Comparison of ENCODE assay signal across 13 cellular contexts in the genomic region with DNA sequence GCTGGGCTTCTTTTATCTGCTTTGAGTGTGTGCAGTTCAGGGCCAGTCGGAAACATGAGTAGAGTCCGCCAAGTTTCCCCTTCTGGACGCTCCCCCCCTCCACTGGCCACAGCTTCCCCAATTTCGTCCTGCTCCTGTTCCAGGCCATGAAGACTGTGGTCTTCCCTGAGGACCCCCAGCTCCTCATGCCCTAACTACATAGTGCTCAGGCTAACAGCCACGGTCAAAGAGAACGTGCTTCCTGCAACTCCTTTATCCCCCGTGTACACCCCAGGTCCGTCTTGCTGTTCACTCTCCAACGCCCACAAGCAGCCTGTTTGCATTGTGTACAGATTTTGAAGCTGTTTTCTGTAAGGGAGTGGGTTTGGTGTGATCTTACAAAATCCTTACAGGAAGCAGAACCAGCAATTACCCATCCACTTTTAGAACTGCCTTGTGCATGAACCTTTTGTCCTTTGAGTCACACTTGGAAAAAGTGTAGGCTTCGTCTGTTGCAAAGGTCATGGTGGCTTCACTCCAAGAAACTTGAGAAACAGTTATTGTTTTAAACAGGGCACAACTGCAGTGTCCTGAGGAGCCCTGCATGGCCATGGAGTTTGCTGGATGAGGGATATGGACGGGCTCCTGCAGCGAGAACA.
DNase-seq lines count a peak whose midpoint lies in the region; ATAC-seq and TF ChIP-seq lines count a peak whose summit lies in the region.
"Had no signal": no experiment of that assay in that cellular context is flagged by ENCODE, and none has a peak within 500 bp of the region (broad histone marks: within the 10 kb centered on the region; RNA-seq: fewer than 3 reads in every experiment).

No MANE protein-coding gene starts in this region.

- intact Hi-C loops in activated CD8-positive, alpha-beta T cell treated with anti-CD3 and anti-CD28 coated beads for 36 hours (cut with micrococcal nuclease), result no loop called here
- intact Hi-C loops in dendritic cell treated with granulocyte-macrophage colony-stimulating factor and Interleukin-4, amounts not matched to agents 40 ng/mL and 50 ng/mL, for 4 days (cut with micrococcal nuclease), result loop anchor here (5.0 kb wide), 1 partner anchor 37 kb away; no protein-coding TSS in a partner anchor
- intact Hi-C loops in lower lobe of right lung (cut with DNase I), result no loop called here
- intact Hi-C loops in upper lobe of right lung (cut with DNase I), result no loop called here
- intact Hi-C loops in A673 (cut with micrococcal nuclease; ENCODE audit: unreplicated experiment), result no loop called here

- POLR2A ChIA-PET in activated CD8-positive, alpha-beta T cell treated with anti-CD3 and anti-CD28 coated beads, Interleukin-2, amount 10 ng/mL, durations not matched to agents 7 days and 5 days (lab: Charles Lee), result no interaction called here
- POLR2A ChIA-PET in activated CD8-positive, alpha-beta T cell treated with anti-CD3 and anti-CD28 coated beads for 36 hours (lab: Charles Lee), result no interaction called here
- POLR2A ChIA-PET in A673 (lab: Charles Lee; ENCODE audit: low non-redundant PET), result interaction anchor here (0.5 kb wide), 1 partner anchor 46 kb away, joined by 3 read pairs; no protein-coding TSS in a partner anchor

- ATAC-seq in activated CD8-positive, alpha-beta T cell treated with anti-CD3 and anti-CD28 coated beads, Interleukin-2, amount 10 ng/mL, durations not matched to agents 7 days and 5 days, result no peak
- no peak for ATAC-seq in activated CD8-positive, alpha-beta T cell treated with anti-CD3 and anti-CD28 coated beads for 36 hours
- ATAC-seq in lower lobe of right lung (peak; percentile 60 to 67), upper lobe of right lung (peak; percentile 68), T-helper 17 cell (no peak)

- H3K4me1 ChIP-seq in lower lobe of right lung, result peaks cover 32% of the 10 kb centered on the region
- H3K4me1 ChIP-seq in upper lobe of right lung, result peaks cover 16% of the 10 kb centered on the region
- peaks cover 17% of the 10 kb centered on the region for H3K4me1 ChIP-seq in A673 (ENCODE audit: insufficient read depth, low read length, poor library complexity, severe bottlenecking)

- H3K27ac ChIP-seq in lower lobe of right lung (peak overlapping the region; percentile 16), upper lobe of right lung (no peak overlapping the region), A673 (ENCODE audit: low read depth, low read length, poor library complexity, severe bottlenecking) (no peak overlapping the region)
- H3K27ac ChIP-seq: thyroid gland had no signal

- H3K27ac Mint-ChIP-seq in activated CD8-positive, alpha-beta T cell treated with anti-CD3 and anti-CD28 coated beads, Interleukin-2, amount 10 ng/mL, durations not matched to agents 7 days and 5 days, result no peak overlapping the region
- no peak overlapping the region for H3K27ac Mint-ChIP-seq in activated CD8-positive, alpha-beta T cell treated with anti-CD3 and anti-CD28 coated beads for 36 hours
- H3K27ac Mint-ChIP-seq in dendritic cell treated with granulocyte-macrophage colony-stimulating factor and Interleukin-4, amounts not matched to agents 40 ng/mL and 50 ng/mL, for 4 days, result peak overlapping the region; percentile 87
- no peak overlapping the region for H3K27ac Mint-ChIP-seq in T-helper 17 cell
- H3K27ac Mint-ChIP-seq: activated naive CD8-positive, alpha-beta T cell; mesothelial cell of epicardium had no signal

- no peaks in the 10 kb centered on the region for H3K36me3 ChIP-seq in lower lobe of right lung
- no peaks in the 10 kb centered on the region for H3K36me3 ChIP-seq in upper lobe of right lung
- no peaks in the 10 kb centered on the region for H3K36me3 ChIP-seq in A673 (ENCODE audit: insufficient read depth, low read length, poor library complexity, severe bottlenecking)
- H3K36me3 ChIP-seq: thyroid gland had no signal

- BruUV-seq in A673 (replicated peaks; lab: Mats Ljungman, UMichigan), result no TSS peak

- no peaks in the 10 kb centered on the region for H3K9me3 ChIP-seq in lower lobe of right lung
- no peaks in the 10 kb centered on the region for H3K9me3 ChIP-seq in upper lobe of right lung
- H3K9me3 ChIP-seq in A673 (ENCODE audit: low read depth, low read length, poor library complexity, severe bottlenecking), result peaks cover 11% of the 10 kb centered on the region
- no peaks in the 10 kb centered on the region for H3K9me3 ChIP-seq in T-helper 17 cell (ENCODE audit: control insufficient read depth, low read length, poor library complexity, severe bottlenecking)
- H3K9me3 ChIP-seq: thyroid gland had no signal

- H3K4me3 ChIP-seq in lower lobe of right lung, result no peak overlapping the region
- H3K4me3 ChIP-seq in upper lobe of right lung, result no peak overlapping the region
- no peak overlapping the region for H3K4me3 ChIP-seq in A673 (ENCODE audit: low read depth, low read length, poor library complexity, severe bottlenecking)
- H3K4me3 ChIP-seq: thyroid gland had no signal

- H3K27me3 ChIP-seq in lower lobe of right lung (ENCODE audit: low read depth) (no peaks in the 10 kb centered on the region), upper lobe of right lung (no peaks in the 10 kb centered on the region), A673 (replicated peaks; ENCODE audit: insufficient read depth, low read depth, low read length, poor library complexity) (no peaks in the 10 kb centered on the region)
- H3K27me3 ChIP-seq: thyroid gland had no signal

- H3K9me3 Mint-ChIP-seq in activated CD8-positive, alpha-beta T cell treated with anti-CD3 and anti-CD28 coated beads, Interleukin-2, amount 10 ng/mL, durations not matched to agents 7 days and 5 days (ENCODE audit: insufficient read depth), result peaks cover 10% of the 10 kb centered on the region
- H3K9me3 Mint-ChIP-seq in activated CD8-positive, alpha-beta T cell treated with anti-CD3 and anti-CD28 coated beads for 36 hours, result peaks cover 10% of the 10 kb centered on the region
- peaks cover 6% of the 10 kb centered on the region for H3K9me3 Mint-ChIP-seq in dendritic cell treated with granulocyte-macrophage colony-stimulating factor and Interleukin-4, amounts not matched to agents 40 ng/mL and 50 ng/mL, for 4 days

- no peak for TF ChIP-seq CTCF in activated CD8-positive, alpha-beta T cell treated with anti-CD3 and anti-CD28 coated beads for 36 hours (IDR thresholded peaks at IDR 0.05)
- TF ChIP-seq CTCF in lower lobe of right lung (IDR thresholded peaks at IDR 0.05), result no peak
- no peak for TF ChIP-seq CTCF in upper lobe of right lung (IDR thresholded peaks at IDR 0.05)
- no peak for TF ChIP-seq CTCF in A673 (conservative IDR thresholded peaks at IDR 0.05; ENCODE audit: low read depth, low read length)

- H3K4me1 Mint-ChIP-seq in activated CD8-positive, alpha-beta T cell treated with anti-CD3 and anti-CD28 coated beads, Interleukin-2, amount 10 ng/mL, durations not matched to agents 7 days and 5 days (ENCODE audit: low read depth), result no peaks in the 10 kb centered on the region
- H3K4me1 Mint-ChIP-seq in activated CD8-positive, alpha-beta T cell treated with anti-CD3 and anti-CD28 coated beads for 36 hours (ENCODE audit: low read depth), result no peaks in the 10 kb centered on the region
- peaks cover 82% of the 10 kb centered on the region for H3K4me1 Mint-ChIP-seq in dendritic cell treated with granulocyte-macrophage colony-stimulating factor and Interleukin-4, amounts not matched to agents 40 ng/mL and 50 ng/mL, for 4 days (ENCODE audit: low read depth)
- peaks cover 2% of the 10 kb centered on the region for H3K4me1 Mint-ChIP-seq in T-helper 17 cell

- H3K27me3 Mint-ChIP-seq in activated CD8-positive, alpha-beta T cell treated with anti-CD3 and anti-CD28 coated beads, Interleukin-2, amount 10 ng/mL, durations not matched to agents 7 days and 5 days (ENCODE audit: low read depth), result peaks cover 14% of the 10 kb centered on the region
- H3K27me3 Mint-ChIP-seq in activated CD8-positive, alpha-beta T cell treated with anti-CD3 and anti-CD28 coated beads for 36 hours, result peaks cover 41% of the 10 kb centered on the region
- peaks cover 3% of the 10 kb centered on the region for H3K27me3 Mint-ChIP-seq in dendritic cell treated with granulocyte-macrophage colony-stimulating factor and Interleukin-4, amounts not matched to agents 40 ng/mL and 50 ng/mL, for 4 days
- H3K27me3 Mint-ChIP-seq in T-helper 17 cell, result peaks cover 33% of the 10 kb centered on the region

- CTCF ChIA-PET in activated CD8-positive, alpha-beta T cell treated with anti-CD3 and anti-CD28 coated beads, Interleukin-2, amount 10 ng/mL, durations not matched to agents 7 days and 5 days (lab: Charles Lee), result no interaction called here
- CTCF ChIA-PET in activated CD8-positive, alpha-beta T cell treated with anti-CD3 and anti-CD28 coated beads for 36 hours (lab: Charles Lee), result no interaction called here
- CTCF ChIA-PET in A673 (lab: Charles Lee), result no interaction called here

- no peak overlapping the region for H3K4me3 Mint-ChIP-seq in activated CD8-positive, alpha-beta T cell treated with anti-CD3 and anti-CD28 coated beads, Interleukin-2, amount 10 ng/mL, durations not matched to agents 7 days and 5 days
- H3K4me3 Mint-ChIP-seq in activated CD8-positive, alpha-beta T cell treated with anti-CD3 and anti-CD28 coated beads for 36 hours, result no peak overlapping the region
- H3K4me3 Mint-ChIP-seq in dendritic cell treated with granulocyte-macrophage colony-stimulating factor and Interleukin-4, amounts not matched to agents 40 ng/mL and 50 ng/mL, for 4 days, result peak overlapping the region; percentile 53
- no peak overlapping the region for H3K4me3 Mint-ChIP-seq in T-helper 17 cell
- H3K4me3 Mint-ChIP-seq: activated naive CD8-positive, alpha-beta T cell; mesothelial cell of epicardium had no signal

- H3K36me3 Mint-ChIP-seq in activated CD8-positive, alpha-beta T cell treated with anti-CD3 and anti-CD28 coated beads, Interleukin-2, amount 10 ng/mL, durations not matched to agents 7 days and 5 days (ENCODE audit: low read depth), result no peaks in the 10 kb centered on the region
- no peaks in the 10 kb centered on the region for H3K36me3 Mint-ChIP-seq in activated CD8-positive, alpha-beta T cell treated with anti-CD3 and anti-CD28 coated beads for 36 hours (ENCODE audit: low read depth)
- H3K36me3 Mint-ChIP-seq in dendritic cell treated with granulocyte-macrophage colony-stimulating factor and Interleukin-4, amounts not matched to agents 40 ng/mL and 50 ng/mL, for 4 days (ENCODE audit: low read depth), result no peaks in the 10 kb centered on the region
- H3K36me3 Mint-ChIP-seq in T-helper 17 cell (ENCODE audit: low read depth), result no peaks in the 10 kb centered on the region

- peak; percentile 7 for DNase-seq in activated CD8-positive, alpha-beta T cell treated with anti-CD3 and anti-CD28 coated beads, Interleukin-2, amount 10 ng/mL, durations not matched to agents 7 days and 5 days
- no peak for DNase-seq in activated CD8-positive, alpha-beta T cell treated with anti-CD3 and anti-CD28 coated beads for 36 hours
- no peak for DNase-seq in lower lobe of right lung
- peak; percentile 76 for DNase-seq in upper lobe of right lung
- DNase-seq in A673 (ENCODE audit: low spot score), result no peak
- no peak for DNase-seq in activated CD8-positive, alpha-beta memory T cell treated with anti-CD3 and anti-CD28 coated beads for 24 hours
- no peak for DNase-seq in T-helper 17 cell
- DNase-seq: 8988T; stimulated activated CD4-positive, alpha-beta T cell treated with anti-CD3 and anti-CD28 coated beads, Interleukin-2, amount 100 ng/mL, for 48 hours; thyroid gland had no signal

Comparison
In these comparisons a context has a peak if more than half of its experiments do, and no peak if none do; other contexts are left out.
1. DNase-seq: peak in activated CD8-positive, alpha-beta T cell treated with anti-CD3 and anti-CD28 coated beads, Interleukin-2, amount 10 ng/mL, durations not matched to agents 7 days and 5 days (single experiment) and upper lobe of right lung (single experiment); none in activated CD8-positive, alpha-beta T cell treated with anti-CD3 and anti-CD28 coated beads for 36 hours (single experiment), lower lobe of right lung (single experiment), A673 (single experiment), activated CD8-positive, alpha-beta memory T cell treated with anti-CD3 and anti-CD28 coated beads for 24 hours (single experiment) and T-helper 17 cell (0 of 3).
2. ATAC-seq: peak in lower lobe of right lung (2 of 2) and upper lobe of right lung (single experiment); none in activated CD8-positive, alpha-beta T cell treated with anti-CD3 and anti-CD28 coated beads, Interleukin-2, amount 10 ng/mL, durations not matched to agents 7 days and 5 days (single experiment), activated CD8-positive, alpha-beta T cell treated with anti-CD3 and anti-CD28 coated beads for 36 hours (single experiment) and T-helper 17 cell (single experiment).